ENCODE assay signal across 16 cellular contexts in genomic region chr19:47022541-47023447, GRCh38. TPM values are rescaled to one million over a fixed set of nuclear protein-coding genes. Genes with fewer than 3 reads are reported as not detected.
DNase-seq lines count a peak whose midpoint lies in the region; FAIRE-seq and TF ChIP-seq lines count a peak whose summit lies in the region.
"Had no signal": no experiment of that assay in that cellular context is flagged by ENCODE, and none has a peak within 500 bp of the region (broad histone marks: within the 10 kb centered on the region; RNA-seq: fewer than 3 reads in every experiment).

No MANE protein-coding gene starts in this region.

- H3K27ac ChIP-seq in H1 (ENCODE audit: low read depth, low read length): no peak overlapping the region
- H3K27ac ChIP-seq in spleen: no peak overlapping the region

- peaks cover 3% of the 10 kb centered on the region in 2 experiments for H4K20me1 ChIP-seq in H1 (replicated peaks in 1 of 2; ENCODE audit: control insufficient read depth in 1 of 2, insufficient read depth in 2 of 2, low read length in 2 of 2)

- no peak overlapping the region for H2AFZ ChIP-seq in H1 (ENCODE audit: low read length)

- DNase-seq in T-helper 1 cell (no peak), NCI-H2227 (lab: John Stamatoyannopoulos, UW; ENCODE audit: unreplicated experiment) (peak; percentile 67), H1 (ENCODE audit: low read depth in 1 of 2, low spot score in 2 of 2) (no peak), spleen (peak; percentile 51), NCI-H345 treated with DMSO at 0.1 percent for 48 hours (lab: John Stamatoyannopoulos, UW; ENCODE audit: unreplicated experiment) (no peak), HEK293T (ENCODE audit: extremely low spot score) (no peak)
- no peak for DNase-seq in stimulated activated CD4-positive, alpha-beta T cell treated with anti-CD3 and anti-CD28 coated beads, Interleukin-4, amount 100 ng/mL, for 24 hours
- DNase-seq: activated gamma-delta T cell treated with Interleukin-2 at 50 U/mL for 16 hours; dermis blood vessel endothelial cell; KBM-7; left ventricle myocardium superior; naive thymus-derived CD8-positive, alpha-beta T cell; NCI-H187 had no signal

- no peaks in the 10 kb centered on the region for H3K9me3 Mint-ChIP-seq in T-helper 1 cell treated with Interleukin-12 subunit alpha and Interleukin-12 subunit beta and Interleukin-4 antibody, amounts not matched to agents 30 μg/mL and 1 μg/mL, for 36 hours
- H3K9me3 Mint-ChIP-seq: naive thymus-derived CD8-positive, alpha-beta T cell; stimulated activated memory B cell treated with anti-CD40 and anti-IgM and Interleukin-4, amounts not matched to agents 10 μg/mL and 1 μg/mL and 100 μg/mL, for 72 hours had no signal

- H3K4me3 Mint-ChIP-seq in T-helper 1 cell treated with Interleukin-12 subunit alpha and Interleukin-12 subunit beta and Interleukin-4 antibody, amounts not matched to agents 30 μg/mL and 1 μg/mL, for 36 hours: no peak overlapping the region
- H3K4me3 Mint-ChIP-seq: stimulated activated memory B cell treated with anti-CD40 and anti-IgM and Interleukin-4, amounts not matched to agents 10 μg/mL and 1 μg/mL and 100 μg/mL, for 72 hours had no signal

- WGBS in H1 (ENCODE audit: extremely low coverage in 1 of 2, insufficient coverage in 1 of 2, insufficient read length in 1 of 2, insufficient replicate concordance in 2 of 2, low coverage in 1 of 2, low lambda C conversion rate in 2 of 2, missing lambda C conversion rate in 1 of 2), 2 experiments: 26% methylated on average over 33 of the region's 33 CpGs; no CpG with 5 or more reads in 1 of the 2 experiments
- 14 to 29% (median 15%) methylated on average over 29 to 33 of the region's 33 CpGs for WGBS in spleen, 5 donors

- H2AK5ac ChIP-seq in H1 (ENCODE audit: low read depth, low read length): no peak overlapping the region

- H2BK120ac ChIP-seq in H1 (replicated peaks; ENCODE audit: low read depth, low read length): no peak overlapping the region

- no peak overlapping the region for H4K5ac ChIP-seq in H1 (ENCODE audit: insufficient read length, low read depth, low read length)

- CTCF ChIA-PET in H1 (lab: Charles Lee; ENCODE audit: partially characterized antibody): interaction anchor here (0.8 to 3.7 kb wide), 6 partner anchors 10 to 225 kb away, joined by 3 to 42 read pairs (median 5); no protein-coding TSS in a partner anchor
- CTCF ChIA-PET in HEK293T (lab: Yijun Ruan, JAX): no interaction called here

- no peak overlapping the region for H2BK15ac ChIP-seq in H1 (ENCODE audit: low read length)

- no peaks in the 10 kb centered on the region for H3K36me3 Mint-ChIP-seq in T-helper 1 cell treated with Interleukin-12 subunit alpha and Interleukin-12 subunit beta and Interleukin-4 antibody, amounts not matched to agents 30 μg/mL and 1 μg/mL, for 36 hours (ENCODE audit: low read depth)
- H3K36me3 Mint-ChIP-seq: naive thymus-derived CD8-positive, alpha-beta T cell; stimulated activated memory B cell treated with anti-CD40 and anti-IgM and Interleukin-4, amounts not matched to agents 10 μg/mL and 1 μg/mL and 100 μg/mL, for 72 hours had no signal

- H3K23ac ChIP-seq in H1 (ENCODE audit: insufficient read length): no peak overlapping the region

- POLR2A ChIA-PET in H1 (lab: Charles Lee; ENCODE audit: partially characterized antibody): interaction anchor here (0.9 to 1.5 kb wide), 7 partner anchors 9 to 221 kb away, joined by 3 to 4 read pairs (median 3); partner anchors contain the start of gene TMEM160
- POLR2A ChIA-PET in HEK293T (lab: Yijun Ruan, JAX): no interaction called here

- H3K23me2 ChIP-seq in H1 (ENCODE audit: low read depth, low read length): peaks cover 15% of the 10 kb centered on the region; the same call in 1 of the 2 replicates

- H2BK5ac ChIP-seq in H1 (ENCODE audit: low read depth, low read length): no peak overlapping the region

- H3K4me1 ChIP-seq in H1 (replicated peaks in 1 of 4; ENCODE audit: control insufficient read depth in 3 of 4, insufficient read depth in 4 of 4, low read length in 3 of 4) (peaks cover 0 to 22% (median 12%) of the 10 kb centered on the region in 4 experiments; a peak in 6 of 7 replicates), spleen (peaks cover 11 to 45% (median 33%) of the 10 kb centered on the region in 6 donors)

- H3K79me2 ChIP-seq in H1 (ENCODE audit: control insufficient read depth in 1 of 2, insufficient read depth in 2 of 2, low read length in 2 of 2): no peaks in the 10 kb centered on the region

- TF ChIP-seq EP300 in H1 (IDR thresholded peaks at IDR 0.05; ENCODE audit: borderline replicate concordance in 1 of 2, low read depth in 2 of 2, low read length in 2 of 2): no peak

- no peak overlapping the region for H3K56ac ChIP-seq in H1 (replicated peaks; ENCODE audit: insufficient read length, low read depth, low read length)

- peaks cover 5% of the 10 kb centered on the region for H3K4me1 Mint-ChIP-seq in T-helper 1 cell treated with Interleukin-12 subunit alpha and Interleukin-12 subunit beta and Interleukin-4 antibody, amounts not matched to agents 30 μg/mL and 1 μg/mL, for 36 hours (ENCODE audit: low read depth)

- no peak for TF ChIP-seq RAD21 in H1 (IDR thresholded peaks at IDR 0.05 in 1 of 2, conservative IDR thresholded peaks at IDR 0.05 in 1 of 2; ENCODE audit: low read depth in 2 of 2, low read length in 2 of 2)

- no peak overlapping the region for H3K14ac ChIP-seq in H1 (ENCODE audit: insufficient read length)

- H2BK20ac ChIP-seq in H1 (ENCODE audit: low read length): no peak overlapping the region

- intact Hi-C loops in spleen (cut with DNase I; ENCODE audit: low total_unique reads): no loop called here

- peaks cover 75% of the 10 kb centered on the region for H3K27me3 Mint-ChIP-seq in T-helper 1 cell treated with Interleukin-12 subunit alpha and Interleukin-12 subunit beta and Interleukin-4 antibody, amounts not matched to agents 30 μg/mL and 1 μg/mL, for 36 hours (ENCODE audit: low read depth)

- H3K27me3 ChIP-seq in H1 (replicated peaks in 1 of 4; ENCODE audit: control insufficient read depth in 3 of 4, extremely low read depth in 1 of 4, insufficient read depth in 3 of 4, low read length in 3 of 4): peaks cover 24 to 53% (median 50%) of the 10 kb centered on the region in 4 experiments
- H3K27me3 ChIP-seq in spleen (replicated peaks in 1 of 7): peaks cover 10 to 97% (median 73%) of the 10 kb centered on the region in 7 donors

- TF ChIP-seq POLR2A in H1 (IDR thresholded peaks at IDR 0.05; ENCODE audit: control extremely low read depth in 1 of 2, low read depth in 2 of 2, low read length in 2 of 2) (no peak), spleen (IDR thresholded peaks at IDR 0.05) (no peak)

- TF ChIP-seq CTCF in H1 (IDR thresholded peaks at IDR 0.05; ENCODE audit: control extremely low read depth in 1 of 3, insufficient read depth in 1 of 3, low read depth in 1 of 3, low read length in 3 of 3) (no peak), spleen (IDR thresholded peaks at IDR 0.05 in 8 of 11, conservative IDR thresholded peaks at IDR 0.05 in 3 of 11) (no peak)

- no peak for FAIRE-seq in H1 (lab: Jason Lieb, UNC)
- FAIRE-seq: urothelium cell line had no signal

- no peak overlapping the region for H3K4ac ChIP-seq in H1 (replicated peaks; ENCODE audit: insufficient read length, low read depth, low read length)

- peak overlapping the region; percentile 55 to 69 for H3K4me2 ChIP-seq in H1 (ENCODE audit: insufficient read depth in 1 of 2, low read depth in 2 of 2, low read length in 2 of 2)

- H4K8ac ChIP-seq in H1 (ENCODE audit: extremely low read depth, insufficient read depth, low read length): no peak overlapping the region

- no peak overlapping the region; a peak in 1 of 7 replicates for H3K9ac ChIP-seq in H1 (replicated peaks in 1 of 4; ENCODE audit: extremely low read depth in 1 of 4, low read depth in 3 of 4, low read length in 3 of 4)

- no peaks in the 10 kb centered on the region for H3K9me3 ChIP-seq in H1 (ENCODE audit: insufficient read depth in 2 of 2, low read depth in 1 of 2, low read length in 1 of 2)
- H3K9me3 ChIP-seq in spleen: no peaks in the 10 kb centered on the region

- H3K79me1 ChIP-seq in H1 (ENCODE audit: low read depth, low read length): no peaks in the 10 kb centered on the region

- H3K18ac ChIP-seq in H1 (ENCODE audit: extremely low read depth, low read length): no peak overlapping the region

- H3K4me3 ChIP-seq in H1 (ENCODE audit: extremely low read depth in 1 of 4, insufficient read depth in 2 of 4, low read depth in 3 of 4, low read length in 4 of 4) (peak overlapping the region in 3 of 4 experiments; percentile 24 to 51 (median 34); a peak in 5 of 8 replicates), spleen (no peak overlapping the region)

- H2BK12ac ChIP-seq in H1 (ENCODE audit: low read depth, low read length): no peak overlapping the region

- H4K91ac ChIP-seq in H1 (replicated peaks; ENCODE audit: insufficient read length, low read length): no peak overlapping the region

- H3K36me3 ChIP-seq in H1 (ENCODE audit: control insufficient read depth in 2 of 4, insufficient read depth in 4 of 4, low read length in 3 of 4) (no peaks in the 10 kb centered on the region), spleen (no peaks in the 10 kb centered on the region)

- H3K27ac Mint-ChIP-seq in T-helper 1 cell treated with Interleukin-12 subunit alpha and Interleukin-12 subunit beta and Interleukin-4 antibody, amounts not matched to agents 30 μg/mL and 1 μg/mL, for 36 hours: peak overlapping the region; percentile 20
- H3K27ac Mint-ChIP-seq: stimulated activated memory B cell treated with anti-CD40 and anti-IgM and Interleukin-4, amounts not matched to agents 10 μg/mL and 1 μg/mL and 100 μg/mL, for 72 hours had no signal

RNA-seq across cellular contexts. Expression of gene NPAS1, which starts 3.2 kb away (rescaled TPM):
- total RNA-seq in H1 (2021; fragmentation: NEBNext Ultra II Directional; extraction: Animal tissue kit (Norgen Biotek cat#: 25700)): 9.0 and 9.9 TPM in 2 replicates
- polyA plus RNA-seq in H1 (2011; rRNA removed): 13.9 and 26.8 TPM in 2 replicates
- polyA plus RNA-seq in H1 (2011; cell fraction: cytosol; rRNA removed): 17.3 TPM
- polyA plus RNA-seq in H1 (2011; cell fraction: nucleus; rRNA removed): 27.9 TPM
- polyA plus RNA-seq in H1 (2012, experiment 1 of 2): 7.4 to 12.8 TPM (median 11.3 TPM) in 4 replicates
- polyA plus RNA-seq in H1 (2012, experiment 2 of 2): 9.8 TPM
- 6.6 TPM for polyA plus RNA-seq in H1 (2013, experiment 1 of 2)
- polyA plus RNA-seq in H1 (2013, experiment 2 of 2): 5.8 TPM
- 2.4 and 4.5 TPM in 2 replicates for polyA minus RNA-seq in H1 (2011; rRNA and poly(A)+ RNA removed)
- 9.7 TPM for polyA minus RNA-seq in H1 (2011; cell fraction: cytosol; rRNA and poly(A)+ RNA removed)
- 9.2 TPM for polyA minus RNA-seq in H1 (2011; cell fraction: nucleus; rRNA and poly(A)+ RNA removed)
- 1 to 10 TPM in 6 of 7 donors, under 1 TPM in 1; 0.85 to 5.3 (median 1.6) TPM for total RNA-seq in spleen
- polyA plus RNA-seq in spleen: 1 to 10 TPM; 2.1 to 6.3 (median 3.9) TPM

RNA-seq across cellular contexts. Expression of gene TMEM160, which starts 25.6 kb away (rescaled TPM):
- total RNA-seq in H1 (2021; fragmentation: NEBNext Ultra II Directional; extraction: Animal tissue kit (Norgen Biotek cat#: 25700)): 57.5 and 61.7 TPM in 2 replicates
- polyA plus RNA-seq in H1 (2011; rRNA removed): 152 and 209 TPM in 2 replicates
- 87.1 TPM for polyA plus RNA-seq in H1 (2011; cell fraction: cytosol; rRNA removed)
- 85.1 TPM for polyA plus RNA-seq in H1 (2011; cell fraction: nucleus; rRNA removed)
- 19.0 to 57.5 TPM (median 50.3 TPM) in 4 replicates for polyA plus RNA-seq in H1 (2012, experiment 1 of 2)
- polyA plus RNA-seq in H1 (2012, experiment 2 of 2): 55.3 TPM
- 61.7 TPM for polyA plus RNA-seq in H1 (2013, experiment 1 of 2)
- 60.3 TPM for polyA plus RNA-seq in H1 (2013, experiment 2 of 2)
- polyA minus RNA-seq in H1 (2011; rRNA and poly(A)+ RNA removed): 2.0 and 2.2 TPM in 2 replicates
- polyA minus RNA-seq in H1 (2011; cell fraction: cytosol; rRNA and poly(A)+ RNA removed): 19.2 TPM
- 26.7 TPM for polyA minus RNA-seq in H1 (2011; cell fraction: nucleus; rRNA and poly(A)+ RNA removed)
- 10 to 100 TPM; 23.6 to 31.0 (median 26.3) TPM for total RNA-seq in spleen
- 10 to 100 TPM in 2 of 3 donors, 1 to 10 TPM in 1; 7.4 to 20.5 (median 10.1) TPM for polyA plus RNA-seq in spleen

Comparison
In these comparisons a context has a peak if more than half of its experiments do, and no peak if none do; other contexts are left out.
1. DNase-seq: peak in NCI-H2227 (single experiment) and spleen (single experiment); none in T-helper 1 cell (0 of 5), H1 (0 of 2), stimulated activated CD4-positive, alpha-beta T cell treated with anti-CD3 and anti-CD28 coated beads, Interleukin-4, amount 100 ng/mL, for 24 hours (single experiment), NCI-H345 treated with DMSO at 0.1 percent for 48 hours (single experiment) and HEK293T (single experiment).
2. H3K4me3 ChIP-seq: peak in H1 (3 of 4); none in spleen (0 of 8).